9 cellular contexts compared by ENCODE assay signal in genomic region chr6:150685860-150686259, GRCh38.
A peak's percentile ranks its signal among the peaks of the same experiment; 100 is the strongest.
DNase-seq lines count a peak whose midpoint lies in the region; ATAC-seq and TF ChIP-seq lines count a peak whose summit lies in the region.
"Had no signal": no experiment of that assay in that cellular context is flagged by ENCODE, and none has a peak within 500 bp of the region (broad histone marks: within the 10 kb centered on the region; RNA-seq: fewer than 3 reads in every experiment).

No MANE protein-coding gene starts in this region.

- H3K27me3 ChIP-seq in cardiac muscle cell (no peaks in the 10 kb centered on the region), kidney epithelial cell (ENCODE audit: control insufficient read depth, insufficient read depth, low read length) (no peaks in the 10 kb centered on the region)

- H3K27ac Mint-ChIP-seq in activated T-cell treated with anti-CD3 and anti-CD28 coated beads, Interleukin-2, amount 50 U/mL, for 72 hours, result no peak overlapping the region

- H3K36me3 ChIP-seq in cardiac muscle cell (no peaks in the 10 kb centered on the region), kidney epithelial cell (ENCODE audit: control insufficient read depth, insufficient read depth, low read length) (no peaks in the 10 kb centered on the region)

- peaks cover 9% of the 10 kb centered on the region for H3K4me1 Mint-ChIP-seq in activated T-cell treated with anti-CD3 and anti-CD28 coated beads, Interleukin-2, amount 50 U/mL, for 72 hours (ENCODE audit: low read depth)

- ATAC-seq in Right ventricle myocardium inferior (no peak), HG02588 (IDR thresholded peaks at IDR 0.05; ENCODE audit: unreplicated experiment) (peak; percentile 78), HG02938 (IDR thresholded peaks at IDR 0.05; ENCODE audit: unreplicated experiment) (no peak)
- peak; percentile 89 to 95 for ATAC-seq in activated T-cell treated with anti-CD3 and anti-CD28 coated beads, Interleukin-2, amount 50 U/mL, for 72 hours (replicated peaks in 1 of 2)

- H3K27me3 Mint-ChIP-seq in activated T-cell treated with anti-CD3 and anti-CD28 coated beads, Interleukin-2, amount 50 U/mL, for 72 hours (ENCODE audit: low read depth), result no peaks in the 10 kb centered on the region

- H3K9me3 Mint-ChIP-seq in activated T-cell treated with anti-CD3 and anti-CD28 coated beads, Interleukin-2, amount 50 U/mL, for 72 hours, result no peaks in the 10 kb centered on the region
- H3K9me3 Mint-ChIP-seq: naive thymus-derived CD8-positive, alpha-beta T cell had no signal

- no peaks in the 10 kb centered on the region for H3K9me3 ChIP-seq in cardiac muscle cell (ENCODE audit: low read depth)

- H3K4me3 ChIP-seq in cardiac muscle cell (no peak overlapping the region), kidney epithelial cell (ENCODE audit: low read depth, low read length) (no peak overlapping the region)

- TF ChIP-seq CTCF in cardiac muscle cell (IDR thresholded peaks at IDR 0.05; ENCODE audit: low read depth, low read length) (peak; percentile 45), kidney epithelial cell (IDR thresholded peaks at IDR 0.05; ENCODE audit: insufficient read depth, low read length, poor library complexity, severe bottlenecking) (peak; percentile 67)

- H3K4me1 ChIP-seq in cardiac muscle cell (ENCODE audit: low read depth), result no peaks in the 10 kb centered on the region

- no peak overlapping the region for H3K27ac ChIP-seq in cardiac muscle cell

- H3K36me3 Mint-ChIP-seq in activated T-cell treated with anti-CD3 and anti-CD28 coated beads, Interleukin-2, amount 50 U/mL, for 72 hours (ENCODE audit: insufficient read depth in 2 of 2), result no peaks in the 10 kb centered on the region
- H3K36me3 Mint-ChIP-seq: naive thymus-derived CD8-positive, alpha-beta T cell had no signal

- intact Hi-C loops in Right ventricle myocardium inferior (cut with DNase I), result loop anchor here (5.0 kb wide), 2 partner anchors 34 to 126 kb away; no protein-coding TSS in a partner anchor

- H3K4me3 Mint-ChIP-seq in activated T-cell treated with anti-CD3 and anti-CD28 coated beads, Interleukin-2, amount 50 U/mL, for 72 hours, result no peak overlapping the region
- H3K4me3 Mint-ChIP-seq: naive thymus-derived CD8-positive, alpha-beta T cell had no signal

- peak in 1 of 2 donors; percentile 12 for DNase-seq in cardiac muscle cell (ENCODE audit: low read depth in 1 of 2, low spot score in 1 of 2)
- no peak for DNase-seq in Right ventricle myocardium inferior (ENCODE audit: missing footprints)
- peak; percentile 69 for DNase-seq in NCI-H69 (lab: John Stamatoyannopoulos, UW)
- DNase-seq in activated T-cell treated with anti-CD3 and anti-CD28 coated beads, Interleukin-2, amount 50 U/mL, for 72 hours, result peak; percentile 63 to 78
- no peak for DNase-seq in kidney epithelial cell (ENCODE audit: low read depth)
- DNase-seq in stimulated activated naive CD4-positive, alpha-beta T cell treated with Interleukin-2 at 50 U/mL for 16 hours (lab: John Stamatoyannopoulos, UW), result peak; percentile 10

Comparison
In these comparisons a context has a peak if more than half of its experiments do, and no peak if none do; other contexts are left out.
1. DNase-seq: peak in NCI-H69 (single experiment), activated T-cell treated with anti-CD3 and anti-CD28 coated beads, Interleukin-2, amount 50 U/mL, for 72 hours (2 of 2) and stimulated activated naive CD4-positive, alpha-beta T cell treated with Interleukin-2 at 50 U/mL for 16 hours (single experiment); none in Right ventricle myocardium inferior (single experiment) and kidney epithelial cell (single experiment).
2. ATAC-seq: peak in HG02588 (single experiment) and activated T-cell treated with anti-CD3 and anti-CD28 coated beads, Interleukin-2, amount 50 U/mL, for 72 hours (2 of 2); none in Right ventricle myocardium inferior (single experiment) and HG02938 (single experiment).